ENCODE assay signal across 1 cellular context in genomic region chr1:173477286-173478098, GRCh38.
TF ChIP-seq lines count a peak whose summit lies in the region.

Gene PRDX6, plus strand, starts transcription at chr1:173477335. Its CDS starts 63 bp downstream, at chr1:173477398.

TF ChIP-seq in K562, 482 proteins besides CTCF, POLR2A, EP300 and RAD21 (continued from another document):
- TF ChIP-seq PRDM10 (IDR thresholded peaks at IDR 0.05; ENCODE audit: partially characterized antibody) (peak; percentile 61), SMAD2 (IDR thresholded peaks at IDR 0.05; ENCODE audit: low read depth, low read length) (no peak), COPS2 (conservative IDR thresholded peaks at IDR 0.05) (no peak), SOX6 (IDR thresholded peaks at IDR 0.05) (peak; percentile 34; the same call in 1 of the 2 replicates), THAP12 (CRISPR knock-in tag; IDR thresholded peaks at IDR 0.05) (no peak; the same call in 1 of the 2 replicates), MED1 (CRISPR knock-in tag; IDR thresholded peaks at IDR 0.05; ENCODE audit: borderline replicate concordance) (no peak), STAT5A (IDR thresholded peaks at IDR 0.05; ENCODE audit: borderline replicate concordance, low read length) (no peak), HCFC1 (IDR thresholded peaks at IDR 0.05; ENCODE audit: low read depth, low read length) (no peak), NELFE (IDR thresholded peaks at IDR 0.05; ENCODE audit: insufficient read depth, insufficient read length) (no peak)
TF ChIP-seq in K562: peak in this region for 137.
